ENCODE assay signal across 11 cellular contexts in the genomic region with DNA sequence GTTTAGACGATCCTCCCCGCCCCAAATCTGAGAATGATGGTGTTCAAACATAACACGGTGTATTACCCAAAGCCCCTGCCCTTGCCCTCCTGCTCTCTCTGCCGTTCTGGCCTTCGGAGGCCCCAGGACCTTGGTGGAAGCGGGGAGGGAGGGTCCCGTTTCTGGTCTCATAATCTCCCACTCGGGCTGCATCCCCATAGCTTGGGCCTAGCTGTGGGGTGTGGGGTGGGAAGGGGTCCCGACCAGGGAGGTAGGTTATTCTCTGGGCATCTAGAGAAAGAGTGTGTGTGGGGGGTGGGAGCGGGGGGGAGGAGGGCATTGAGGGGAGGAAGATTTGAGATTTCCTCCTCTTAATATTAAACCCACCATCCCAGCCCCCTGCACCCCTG. TPM values are rescaled to one million over a fixed set of nuclear protein-coding genes. Genes with fewer than 3 reads are reported as not detected.
A peak's percentile ranks its signal among the peaks of the same experiment; 100 is the strongest.
DNase-seq lines count a peak whose midpoint lies in the region; ATAC-seq, FAIRE-seq and TF ChIP-seq lines count a peak whose summit lies in the region.
"Had no signal": no experiment of that assay in that cellular context is flagged by ENCODE, and none has a peak within 500 bp of the region (broad histone marks: within the 10 kb centered on the region; RNA-seq: fewer than 3 reads in every experiment).

No MANE protein-coding gene starts in this region.

- TF ChIP-seq POLR2A in HepG2 (IDR thresholded peaks at IDR 0.05; ENCODE audit: insufficient read depth in 1 of 2, low read depth in 2 of 2, low read length in 2 of 2) (no peak), H54 (IDR thresholded peaks at IDR 0.05; ENCODE audit: low read depth, low read length) (no peak)

- H3K4me1 ChIP-seq in colonic mucosa (no peaks in the 10 kb centered on the region), mesodermal cell (ENCODE audit: control insufficient read depth, insufficient read depth, low read length, poor library complexity, severe bottlenecking) (peaks cover 55% of the 10 kb centered on the region), stomach smooth muscle (ENCODE audit: control insufficient read depth, insufficient read depth, low read length) (peaks cover 70% of the 10 kb centered on the region), HepG2 (ENCODE audit: insufficient read depth, low read length) (peaks cover 18% of the 10 kb centered on the region)

- intact Hi-C loops in colonic mucosa (cut with DNase I) = no loop called here
- intact Hi-C loops in HepG2 (cut with micrococcal nuclease; ENCODE audit: unreplicated experiment) = loop anchor here (10.0 kb wide), 1 partner anchor 58 kb away; no protein-coding TSS in a partner anchor

- BruUV-seq in HepG2 (replicated peaks; lab: Mats Ljungman, UMichigan) = no TSS peak

- no peak for TF ChIP-seq RAD21 in HepG2 (CRISPR knock-in tag; IDR thresholded peaks at IDR 0.05)

- H3K9ac ChIP-seq in colonic mucosa (ENCODE audit: low read depth in 2 of 2, low read length in 2 of 2) = peak overlapping the region; percentile 5 to 65
- H3K9ac ChIP-seq in stomach smooth muscle (ENCODE audit: low read length in 2 of 2) = peak overlapping the region; percentile 69 to 86
- no peak overlapping the region for H3K9ac ChIP-seq in HepG2 (ENCODE audit: insufficient read depth, low read depth, low read length)

- no peaks in the 10 kb centered on the region for H4K20me1 ChIP-seq in HepG2 (ENCODE audit: insufficient read depth, low read length)

- TF ChIP-seq EP300 in HepG2 (IDR thresholded peaks at IDR 0.05; ENCODE audit: low read depth in 2 of 2, low read length in 2 of 2) (no peak), HepG2 (CRISPR knock-in tag; IDR thresholded peaks at IDR 0.05; ENCODE audit: borderline replicate concordance) (no peak)

- H3K4me2 ChIP-seq in HepG2 (ENCODE audit: low read depth, low read length) = no peak overlapping the region

- no peak for TF ChIP-seq CTCF in colonic mucosa (IDR thresholded peaks at IDR 0.05)
- no peak for TF ChIP-seq CTCF in HepG2 (CRISPR knock-in tag; IDR thresholded peaks at IDR 0.05)

- H3K9me3 ChIP-seq in MG63 (no peaks in the 10 kb centered on the region), colonic mucosa (no peaks in the 10 kb centered on the region), mesodermal cell (ENCODE audit: control insufficient read depth, low read length) (no peaks in the 10 kb centered on the region), stomach smooth muscle (ENCODE audit: control insufficient read depth in 2 of 2, low read length in 2 of 2) (no peaks in the 10 kb centered on the region), HepG2 (ENCODE audit: low read length) (no peaks in the 10 kb centered on the region)

- no peaks in the 10 kb centered on the region for H3K79me2 ChIP-seq in HepG2 (ENCODE audit: insufficient read depth, low read length)

- ATAC-seq in GM18861 (IDR thresholded peaks at IDR 0.05; ENCODE audit: unreplicated experiment) (no peak), HG03342 (IDR thresholded peaks at IDR 0.05; ENCODE audit: unreplicated experiment) (no peak), HepG2 (no peak)
- ATAC-seq: activated CD8-positive, alpha-beta T cell treated with anti-CD3 and anti-CD28 coated beads for 36 hours had no signal

- POLR2A ChIA-PET in HepG2 (lab: Yijun Ruan, JAX) = no interaction called here

- no peak for DNase-seq in MG63
- DNase-seq in colonic mucosa = no peak
- DNase-seq in HepG2 (ENCODE audit: low spot score) = no peak
- DNase-seq in H54 (ENCODE audit: insufficient read length, low spot score) = no peak
- DNase-seq: activated CD8-positive, alpha-beta T cell treated with anti-CD3 and anti-CD28 coated beads for 36 hours; immature natural killer cell; SHP77 treated with DMSO at 0.1 percent for 48 hours had no signal

- 0 to 2% methylated on average over 2 to 7 of the region's 10 CpGs for WGBS in mesodermal cell (ENCODE audit: insufficient coverage in 2 of 2), 2 experiments
- WGBS in HepG2 (ENCODE audit: low lambda C conversion rate) = 60% methylated on average over 10 of the region's 10 CpGs

- CTCF ChIA-PET in HepG2 (lab: Yijun Ruan, JAX; ENCODE audit: low intra/inter-chr PET ratio, low total read pairs) = no interaction called here

- H3K36me3 ChIP-seq in MG63 = peaks cover 16% of the 10 kb centered on the region
- no peaks in the 10 kb centered on the region for H3K36me3 ChIP-seq in colonic mucosa
- no peaks in the 10 kb centered on the region for H3K36me3 ChIP-seq in mesodermal cell (ENCODE audit: control insufficient read depth, insufficient read depth, low read length)
- no peaks in the 10 kb centered on the region for H3K36me3 ChIP-seq in stomach smooth muscle (ENCODE audit: control insufficient read depth in 2 of 2, insufficient read depth in 2 of 2, low read length in 2 of 2)
- no peaks in the 10 kb centered on the region for H3K36me3 ChIP-seq in HepG2 (replicated peaks in 1 of 2; ENCODE audit: control insufficient read depth in 1 of 2, insufficient read depth in 2 of 2, low read length in 2 of 2)

- FAIRE-seq in HepG2 (lab: Jason Lieb, UNC) = no peak
- no peak for FAIRE-seq in H54 (lab: Jason Lieb, UNC)

- H2AFZ ChIP-seq in HepG2 (ENCODE audit: low read length) = no peak overlapping the region

- H3K27ac ChIP-seq in colonic mucosa = peak overlapping the region; percentile 44
- H3K27ac ChIP-seq in mesodermal cell (ENCODE audit: low read depth, low read length, severe bottlenecking) = peak overlapping the region; percentile 68
- peak overlapping the region; percentile 91 for H3K27ac ChIP-seq in stomach smooth muscle (ENCODE audit: low read length)
- H3K27ac ChIP-seq in HepG2 (ENCODE audit: extremely low read length, insufficient read depth, low read length) = no peak overlapping the region

- H3K4me3 ChIP-seq in MG63 (peak overlapping the region; percentile 84), colonic mucosa (peak overlapping the region; percentile 49), mesodermal cell (ENCODE audit: extremely low read depth, insufficient read depth, low read length, poor library complexity, severe bottlenecking) (peak overlapping the region; percentile 62), stomach smooth muscle (ENCODE audit: low read length in 2 of 2) (peak overlapping the region; percentile 79 to 82), HepG2 (replicated peaks in 1 of 3; ENCODE audit: insufficient read depth in 1 of 3, low read depth in 2 of 3, low read length in 3 of 3) (no peak overlapping the region)

- in situ Hi-C loops in HepG2 (cut with HindIII; ENCODE audit: extremely low pct_ligation_motif_present, low pct_unique_long_range_greater_than_20kb) = loop anchor here (5.0 kb wide), 1 partner anchor 180 kb away; no protein-coding TSS in a partner anchor

- H3K27me3 ChIP-seq in MG63 (no peaks in the 10 kb centered on the region), colonic mucosa (peaks cover 33% of the 10 kb centered on the region), stomach smooth muscle (ENCODE audit: control insufficient read depth in 1 of 2, insufficient read depth in 2 of 2, low read length in 2 of 2) (no peaks in the 10 kb centered on the region), HepG2 (ENCODE audit: control insufficient read depth in 1 of 2, insufficient read depth in 2 of 2, low read length in 2 of 2) (peaks cover 5 to 81% of the 10 kb centered on the region in 2 experiments; a peak in 4 of 5 replicates)

RNA-seq across cellular contexts. Expression of a gene that starts 2.3 kb away (rescaled TPM):
- 0.94 and 15.3 TPM in 2 replicates for total RNA-seq in MG63 (2014; rRNA removed; shearing (Covaris generic); ENCODE audit: low replicate concordance)
- total RNA-seq in colonic mucosa = 1 to 10 TPM in 1 of 2 donors, under 1 TPM in 1; 0.52 to 1.3 TPM
- polyA plus RNA-seq in mesodermal cell (2013, experiment 1 of 2) = 10.9 TPM
- 10.0 TPM for polyA plus RNA-seq in mesodermal cell (2013, experiment 2 of 2)
- not detected in 2 replicates for total RNA-seq in HepG2 (2016; rRNA removed; fragmentation: Illumina TruSeq; extraction: Trizol)
- not detected in 2 replicates for total RNA-seq in HepG2 (2016; cell fraction: cytosol; rRNA removed; fragmentation: Illumina TruSeq; extraction: Trizol; ENCODE audit: low read depth)
- not detected in 2 replicates for total RNA-seq in HepG2 (2016; cell fraction: insoluble cytoplasmic fraction; rRNA removed; fragmentation: Illumina TruSeq; extraction: Trizol)
- total RNA-seq in HepG2 (2016; cell fraction: membrane; rRNA removed; fragmentation: Illumina TruSeq; extraction: Trizol) = not detected in 2 replicates
- total RNA-seq in HepG2 (2016; cell fraction: nucleus; rRNA removed; fragmentation: Illumina TruSeq; extraction: Trizol) = not detected in 2 replicates
- polyA plus RNA-seq in HepG2 (2011; rRNA removed) = not detected in 2 replicates
- polyA plus RNA-seq in HepG2 (2011; cell fraction: cytosol; rRNA removed) = not detected in 2 replicates
- not detected in 2 replicates for polyA plus RNA-seq in HepG2 (2011; cell fraction: nucleus; rRNA removed)
- not detected in 2 replicates for polyA plus RNA-seq in HepG2 (2012)
- not detected in 2 replicates for polyA plus RNA-seq in HepG2 (2016; cell fraction: cytosol; fragmentation: Illumina TruSeq; extraction: Trizol; ENCODE audit: low read depth)
- not detected in 2 replicates for polyA plus RNA-seq in HepG2 (2016; cell fraction: insoluble cytoplasmic fraction; fragmentation: Illumina TruSeq; extraction: Trizol; ENCODE audit: low read depth)
- polyA plus RNA-seq in HepG2 (2016; cell fraction: membrane; fragmentation: Illumina TruSeq; extraction: Trizol; ENCODE audit: low read depth) = not detected in 2 replicates
- not detected in 2 replicates for polyA plus RNA-seq in HepG2 (2016; cell fraction: nucleus; fragmentation: Illumina TruSeq; extraction: Trizol; ENCODE audit: insufficient read depth, low read depth)
- polyA minus RNA-seq in HepG2 (2011; rRNA and poly(A)+ RNA removed; ENCODE audit: low replicate concordance) = not detected in 2 replicates
- polyA minus RNA-seq in HepG2 (2011; cell fraction: cytosol; rRNA and poly(A)+ RNA removed) = not detected in 2 replicates
- not detected in 2 replicates for polyA minus RNA-seq in HepG2 (2011; cell fraction: nucleus; rRNA and poly(A)+ RNA removed)
- total RNA-seq: activated CD8-positive, alpha-beta T cell treated with anti-CD3 and anti-CD28 coated beads for 36 hours had no signal
- polyA plus RNA-seq: immature natural killer cell had no signal

RNA-seq across cellular contexts. Expression of a gene that starts 55.5 kb away (rescaled TPM):
- 27.7 and 31.6 TPM in 2 replicates for total RNA-seq in MG63 (2014; rRNA removed; shearing (Covaris generic); ENCODE audit: low replicate concordance)
- total RNA-seq in colonic mucosa (10 to 100 TPM in 1 of 2 donors, 1 to 10 TPM in 1; 8.7 to 17.3 TPM), HepG2 (2016; rRNA removed; fragmentation: Illumina TruSeq; extraction: Trizol) (14.0 and 14.2 TPM in 2 replicates)
- 24.4 TPM for polyA plus RNA-seq in mesodermal cell (2013, experiment 1 of 2)
- polyA plus RNA-seq in mesodermal cell (2013, experiment 2 of 2) = 19.8 TPM
- total RNA-seq in HepG2 (2016; cell fraction: cytosol; rRNA removed; fragmentation: Illumina TruSeq; extraction: Trizol; ENCODE audit: low read depth) = 5.2 and 7.3 TPM in 2 replicates
- 14.1 and 16.1 TPM in 2 replicates for total RNA-seq in HepG2 (2016; cell fraction: insoluble cytoplasmic fraction; rRNA removed; fragmentation: Illumina TruSeq; extraction: Trizol)
- total RNA-seq in HepG2 (2016; cell fraction: membrane; rRNA removed; fragmentation: Illumina TruSeq; extraction: Trizol) = 11.0 and 12.9 TPM in 2 replicates
- 11.0 and 11.8 TPM in 2 replicates for total RNA-seq in HepG2 (2016; cell fraction: nucleus; rRNA removed; fragmentation: Illumina TruSeq; extraction: Trizol)
- polyA plus RNA-seq in HepG2 (2011; rRNA removed) = 10.0 and 11.8 TPM in 2 replicates
- polyA plus RNA-seq in HepG2 (2011; cell fraction: cytosol; rRNA removed) = 12.9 and 14.2 TPM in 2 replicates
- 12.0 TPM in 2 replicates for polyA plus RNA-seq in HepG2 (2011; cell fraction: nucleus; rRNA removed)
- polyA plus RNA-seq in HepG2 (2012) = 8.4 and 10.1 TPM in 2 replicates
- polyA plus RNA-seq in HepG2 (2016; cell fraction: cytosol; fragmentation: Illumina TruSeq; extraction: Trizol; ENCODE audit: low read depth) = 4.6 and 6.0 TPM in 2 replicates
- 12.6 and 16.7 TPM in 2 replicates for polyA plus RNA-seq in HepG2 (2016; cell fraction: insoluble cytoplasmic fraction; fragmentation: Illumina TruSeq; extraction: Trizol; ENCODE audit: low read depth)
- 7.0 and 10.1 TPM in 2 replicates for polyA plus RNA-seq in HepG2 (2016; cell fraction: membrane; fragmentation: Illumina TruSeq; extraction: Trizol; ENCODE audit: low read depth)
- 16.2 and 19.0 TPM in 2 replicates for polyA plus RNA-seq in HepG2 (2016; cell fraction: nucleus; fragmentation: Illumina TruSeq; extraction: Trizol; ENCODE audit: insufficient read depth, low read depth)
- polyA minus RNA-seq in HepG2 (2011; rRNA and poly(A)+ RNA removed; ENCODE audit: low replicate concordance) = 4.5 and 7.8 TPM in 2 replicates
- 2.6 and 3.8 TPM in 2 replicates for polyA minus RNA-seq in HepG2 (2011; cell fraction: cytosol; rRNA and poly(A)+ RNA removed)
- 8.1 and 9.7 TPM in 2 replicates for polyA minus RNA-seq in HepG2 (2011; cell fraction: nucleus; rRNA and poly(A)+ RNA removed)

Comparison
In these comparisons a context has a peak if more than half of its experiments do, and no peak if none do; other contexts are left out.
1. H3K4me3 ChIP-seq: peak in MG63 (single experiment), colonic mucosa (single experiment), mesodermal cell (single experiment) and stomach smooth muscle (2 of 2); none in HepG2 (0 of 3).